26 cellular contexts compared by ENCODE assay signal in the genomic region with DNA sequence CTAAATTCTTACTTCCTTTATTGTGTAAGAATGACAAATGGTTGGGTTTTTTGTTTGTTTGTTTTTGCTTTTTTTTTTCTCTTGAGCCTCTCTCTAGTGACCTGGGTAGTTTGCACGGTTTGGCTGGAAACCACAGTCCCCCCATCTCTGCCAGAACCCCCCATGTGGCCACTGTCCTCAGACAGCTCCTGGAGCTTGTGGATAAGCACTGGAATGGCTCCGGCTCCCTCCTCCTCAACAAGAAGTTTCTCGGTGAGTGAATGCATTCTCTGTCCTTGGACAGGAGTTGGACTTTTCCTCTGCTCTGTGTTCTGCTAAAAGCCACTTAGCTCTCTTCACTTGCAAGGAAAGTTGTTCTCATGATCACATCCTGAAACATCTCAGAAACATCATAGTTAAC. TPM values are rescaled to one million over a fixed set of nuclear protein-coding genes. Genes with fewer than 3 reads are reported as not detected.
DNase-seq lines count a peak whose midpoint lies in the region; ATAC-seq and TF ChIP-seq lines count a peak whose summit lies in the region.
"Had no signal": no experiment of that assay in that cellular context is flagged by ENCODE, and none has a peak within 500 bp of the region (broad histone marks: within the 10 kb centered on the region; RNA-seq: fewer than 3 reads in every experiment).

No MANE protein-coding gene starts in this region.

- no peaks in the 10 kb centered on the region for H3K9me3 Mint-ChIP-seq in CD14-positive monocyte
- H3K9me3 Mint-ChIP-seq: CD4-positive, alpha-beta T cell had no signal

- ATAC-seq in esophagus mucosa, result no peak
- ATAC-seq: K562, PC-3 had no signal

- no peaks in the 10 kb centered on the region for H3K27me3 ChIP-seq in parathyroid adenoma (ENCODE audit: control insufficient read depth, insufficient read depth, low read length)

- TF ChIP-seq CTCF in CD14-positive monocyte (IDR thresholded peaks at IDR 0.05), result no peak
- TF ChIP-seq CTCF in HEK293 (tag by site-specific recombination; IDR thresholded peaks at IDR 0.05), result no peak
- no peak for TF ChIP-seq CTCF in astrocyte of the cerebellum (IDR thresholded peaks at IDR 0.05; ENCODE audit: low read depth, low read length, missing control alignments)
- no peak for TF ChIP-seq CTCF in parathyroid adenoma (IDR thresholded peaks at IDR 0.05)

- H3K4me1 ChIP-seq in HEK293 (ENCODE audit: control insufficient read depth, insufficient read depth, low read length) (no peaks in the 10 kb centered on the region), parathyroid adenoma (peaks cover 3% of the 10 kb centered on the region)
- H3K4me1 ChIP-seq: BE2C had no signal

- H3K4me3 ChIP-seq in HEK293 (ENCODE audit: low read depth, low read length), result no peak overlapping the region
- no peak overlapping the region for H3K4me3 ChIP-seq in astrocyte of the cerebellum (ENCODE audit: low read depth, low read length)
- no peak overlapping the region for H3K4me3 ChIP-seq in parathyroid adenoma (ENCODE audit: low read depth, low read length)
- H3K4me3 ChIP-seq: K562 had no signal

- CTCF ChIA-PET in HEK293 (lab: Yijun Ruan, JAX), result interaction anchor here (0.6 to 1.0 kb wide), 3 partner anchors 11 to 189 kb away, joined by 3 to 4 read pairs (median 4); no protein-coding TSS in a partner anchor

- POLR2A ChIA-PET in HEK293 (lab: Yijun Ruan, JAX), result no interaction called here

- in situ Hi-C loops in astrocyte of the cerebellum (cut with HindIII; ENCODE audit: low sequenced_read_pairs), result no loop called here

- intact Hi-C loops in CD14-positive monocyte (cut with micrococcal nuclease), result no loop called here

- peaks cover 15% of the 10 kb centered on the region for H3K4me1 Mint-ChIP-seq in CD14-positive monocyte

- H3K9ac ChIP-seq in parathyroid adenoma, result no peak overlapping the region

- H3K36me3 Mint-ChIP-seq in CD14-positive monocyte, result no peaks in the 10 kb centered on the region

- peak overlapping the region; percentile 5 for H2AFZ ChIP-seq in parathyroid adenoma

- H3K9me3 ChIP-seq in HEK293 (ENCODE audit: control insufficient read depth, insufficient read depth, low read depth, low read length), result no peaks in the 10 kb centered on the region
- no peaks in the 10 kb centered on the region for H3K9me3 ChIP-seq in parathyroid adenoma (ENCODE audit: control insufficient read depth, low read length)
- H3K9me3 ChIP-seq: BE2C had no signal

- H3K36me3 ChIP-seq in HEK293 (ENCODE audit: control insufficient read depth in 2 of 2, insufficient read depth in 1 of 2, low read length in 2 of 2), result no peaks in the 10 kb centered on the region
- no peaks in the 10 kb centered on the region for H3K36me3 ChIP-seq in parathyroid adenoma (ENCODE audit: control insufficient read depth, insufficient read depth, low read length)
- H3K36me3 ChIP-seq: BE2C had no signal

- H3K4me2 ChIP-seq in parathyroid adenoma (ENCODE audit: low read length), result no peak overlapping the region

- peak overlapping the region in 1 of 2 donors; percentile 69 for H3K4me3 Mint-ChIP-seq in CD14-positive monocyte
- H3K4me3 Mint-ChIP-seq: CD4-positive, alpha-beta T cell had no signal

- H3K27ac Mint-ChIP-seq in CD14-positive monocyte, result peak overlapping the region in 4 of 7 donors; percentile 8 to 84 (median 52)
- H3K27ac Mint-ChIP-seq: CD4-positive, alpha-beta T cell had no signal

- H3K27me3 Mint-ChIP-seq in CD14-positive monocyte (ENCODE audit: low read depth in 3 of 3), result peaks cover 0 to 2% (median 0%) of the 10 kb centered on the region in 3 donors

- DNase-seq in CD14-positive monocyte (ENCODE audit: low spot score), result no peak
- DNase-seq in astrocyte of the cerebellum (ENCODE audit: low read depth), result peak; percentile 19
- DNase-seq in AML-193 (lab: John Stamatoyannopoulos, UW), result no peak
- DNase-seq in Ammon's horn (ENCODE audit: low spot score), result no peak
- DNase-seq in activated CD8-positive, alpha-beta memory T cell treated with anti-CD3 and anti-CD28 coated beads for 24 hours, result no peak
- DNase-seq: BE2C; CD4-positive, alpha-beta T cell; Kasumi-1; NCI-H1048; NCI-H1417 treated with DMSO at 0.1 percent for 48 hours; NCI-H1694 treated with DMSO at 0.1 percent for 48 hours; NCI-H2081; NCI-H446; NCI-H524 treated with DMSO at 0.1 percent for 48 hours; NCI-H774; NK-92 treated with Interleukin-12 subunit alpha and Interleukin-12 subunit beta, amount 100 ng/mL, for 24 hours; PC-3; SHP77 treated with DMSO at 0.1 percent for 48 hours; T-helper 1 cell had no signal

- no peaks in the 10 kb centered on the region for H3K79me2 ChIP-seq in parathyroid adenoma

- no peak overlapping the region for H3K27ac ChIP-seq in HEK293 (ENCODE audit: extremely low read depth, low read depth, low read length)
- no peak overlapping the region for H3K27ac ChIP-seq in parathyroid adenoma
- H3K27ac ChIP-seq: RWPE1 had no signal

TF ChIP-seq in HEK293, 187 proteins besides CTCF, POLR2A, EP300 and RAD21:
- TF ChIP-seq PRDM1 (tag by site-specific recombination; IDR thresholded peaks at IDR 0.05), result 0 out of 2 replicates have a peak, but pooled peaks have one; percentile 17
- TF ChIP-seq ZNF600 (tag by site-specific recombination; IDR thresholded peaks at IDR 0.05), result peak; percentile 42; the same call in 1 of the 2 replicates
- TF ChIP-seq ZBTB49 (tag by site-specific recombination; IDR thresholded peaks at IDR 0.05; ENCODE audit: low read depth), result no peak

RNA-seq across cellular contexts. Expression of gene TPPP3, which starts 18.1 kb away (rescaled TPM):
- 100 to 1,000 TPM in 1 of 2 donors, 10 to 100 TPM in 1; 63.1 to 123 TPM for polyA plus RNA-seq in CD14-positive monocyte
- 3.7 TPM for total RNA-seq in esophagus mucosa
- total RNA-seq: CD4-positive, alpha-beta T cell; PC-3 had no signal

RNA-seq across cellular contexts. Expression of gene ZDHHC1, which starts 41.1 kb away (rescaled TPM):
- polyA plus RNA-seq in CD14-positive monocyte, result 10 to 100 TPM in 1 of 2 donors, 1 to 10 TPM in 1; 6.0 to 14.2 TPM
- 3.8 TPM for total RNA-seq in esophagus mucosa

RNA-seq across cellular contexts. Expression of gene LRRC36, which starts 48.5 kb away (rescaled TPM):
- polyA plus RNA-seq in CD14-positive monocyte, result 1 to 10 TPM; 1.8 to 3.2 TPM
- not detected for total RNA-seq in esophagus mucosa
- total RNA-seq: A673; CD4-positive, alpha-beta T cell; PC-3 had no signal

RNA-seq across cellular contexts. Expression of gene KCTD19, which starts 48.6 kb away (rescaled TPM):
- polyA plus RNA-seq in CD14-positive monocyte, result not detected
- total RNA-seq in esophagus mucosa, result not detected
- total RNA-seq: CD4-positive, alpha-beta T cell; HT-29; PC-3 had no signal

RNA-seq across cellular contexts. Expression of gene HSD11B2, which starts 55.8 kb away (rescaled TPM):
- not detected for polyA plus RNA-seq in CD14-positive monocyte
- total RNA-seq in esophagus mucosa, result 6.6 TPM
- total RNA-seq: CD4-positive, alpha-beta T cell had no signal
